ENCODE assay signal across 14 cellular contexts in the genomic region with DNA sequence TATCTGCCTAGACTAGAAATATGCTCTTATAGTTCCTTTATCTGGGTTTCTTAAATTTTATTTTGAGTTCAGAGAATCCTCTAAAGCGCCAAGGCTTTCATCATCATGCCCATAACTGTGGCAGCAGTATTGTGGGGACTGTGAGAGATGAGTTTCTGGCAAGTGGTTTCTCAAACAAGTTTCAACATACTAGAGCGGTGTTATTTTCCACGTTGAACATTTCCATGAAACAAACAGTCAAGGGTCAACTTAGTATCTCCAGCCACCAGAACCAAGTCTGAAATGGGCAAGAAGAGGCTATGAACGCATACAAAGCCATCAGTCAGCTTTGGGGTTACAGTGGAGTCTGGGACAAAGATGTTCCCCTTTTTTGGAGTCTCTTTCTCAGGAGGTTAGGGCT. TPM values are rescaled to one million over a fixed set of nuclear protein-coding genes. Genes with fewer than 3 reads are reported as not detected.
DNase-seq lines count a peak whose midpoint lies in the region; ATAC-seq and TF ChIP-seq lines count a peak whose summit lies in the region.
"Had no signal": no experiment of that assay in that cellular context is flagged by ENCODE, and none has a peak within 500 bp of the region (broad histone marks: within the 10 kb centered on the region; RNA-seq: fewer than 3 reads in every experiment).

No MANE protein-coding gene starts in this region.

- peaks cover 0 to 2% of the 10 kb centered on the region in 2 donors for H3K36me3 Mint-ChIP-seq in activated T-cell treated with anti-CD3 and anti-CD28 coated beads, Interleukin-2, amount 50 U/mL, for 72 hours (ENCODE audit: insufficient read depth in 2 of 2)
- H3K36me3 Mint-ChIP-seq in T-helper 2 cell treated with Interferon-gamma antibody and Interleukin-4, amounts not matched to agents 5 μg/mL and 100 μg/mL, for 36 hours (ENCODE audit: low read depth), result peaks cover 52% of the 10 kb centered on the region

- H3K27me3 Mint-ChIP-seq in activated T-cell treated with anti-CD3 and anti-CD28 coated beads, Interleukin-2, amount 50 U/mL, for 72 hours (ENCODE audit: low read depth), result no peaks in the 10 kb centered on the region
- H3K27me3 Mint-ChIP-seq in T-helper 2 cell treated with Interferon-gamma antibody and Interleukin-4, amounts not matched to agents 5 μg/mL and 100 μg/mL, for 36 hours (ENCODE audit: low read depth), result no peaks in the 10 kb centered on the region
- no peaks in the 10 kb centered on the region for H3K27me3 Mint-ChIP-seq in stimulated activated naive CD8-positive, alpha-beta T cell treated with anti-CD3 and anti-CD28 coated beads, Interleukin-15, amount 100 ng/mL, for 72 hours

- no peak overlapping the region for H3K4me3 ChIP-seq in fibroblast of villous mesenchyme (ENCODE audit: low read depth, low read length)
- H3K4me3 ChIP-seq: colonic mucosa, esophagus squamous epithelium, neural progenitor cell had no signal

- no peak for DNase-seq in activated T-cell treated with anti-CD3 and anti-CD28 coated beads, Interleukin-2, amount 50 U/mL, for 72 hours
- DNase-seq in activated T-cell treated with anti-CD3 and anti-CD28 coated beads, Interleukin-2, amount 50 U/mL, for 1 hour, result no peak
- DNase-seq in T-helper 2 cell treated with Interferon-gamma antibody and Interleukin-4, amounts not matched to agents 5 μg/mL and 100 μg/mL, for 36 hours (ENCODE audit: low spot score), result no peak
- peak; percentile 33 for DNase-seq in fibroblast of villous mesenchyme (ENCODE audit: low read depth)
- DNase-seq in stimulated activated naive CD8-positive, alpha-beta T cell treated with anti-CD3 and anti-CD28 coated beads, Interleukin-15, amount 100 ng/mL, for 72 hours, result peak in 1 of 2 donors; percentile 40
- DNase-seq in DMS153 treated with DMSO at 0.1 percent for 48 hours (lab: John Stamatoyannopoulos, UW; ENCODE audit: unreplicated experiment), result no peak
- DNase-seq: colonic mucosa, esophagus squamous epithelium, NCI-H1048, NCI-H2171 treated with DMSO at 0.1 percent for 48 hours, SW 1271 had no signal

- H3K9me3 Mint-ChIP-seq in activated T-cell treated with anti-CD3 and anti-CD28 coated beads, Interleukin-2, amount 50 U/mL, for 72 hours, result peaks cover 2 to 3% of the 10 kb centered on the region in 2 donors
- peaks cover 5% of the 10 kb centered on the region for H3K9me3 Mint-ChIP-seq in T-helper 2 cell treated with Interferon-gamma antibody and Interleukin-4, amounts not matched to agents 5 μg/mL and 100 μg/mL, for 36 hours
- peaks cover 0 to 5% of the 10 kb centered on the region in 2 donors for H3K9me3 Mint-ChIP-seq in stimulated activated naive CD8-positive, alpha-beta T cell treated with anti-CD3 and anti-CD28 coated beads, Interleukin-15, amount 100 ng/mL, for 72 hours
- H3K9me3 Mint-ChIP-seq: neural progenitor cell had no signal

- H3K27ac Mint-ChIP-seq in activated T-cell treated with anti-CD3 and anti-CD28 coated beads, Interleukin-2, amount 50 U/mL, for 72 hours, result peak overlapping the region; percentile 97
- peak overlapping the region; percentile 73 for H3K27ac Mint-ChIP-seq in T-helper 2 cell treated with Interferon-gamma antibody and Interleukin-4, amounts not matched to agents 5 μg/mL and 100 μg/mL, for 36 hours
- H3K27ac Mint-ChIP-seq in stimulated activated naive CD8-positive, alpha-beta T cell treated with anti-CD3 and anti-CD28 coated beads, Interleukin-15, amount 100 ng/mL, for 72 hours, result peak overlapping the region; percentile 97 to 98
- H3K27ac Mint-ChIP-seq: neural progenitor cell had no signal

- H3K4me1 Mint-ChIP-seq in activated T-cell treated with anti-CD3 and anti-CD28 coated beads, Interleukin-2, amount 50 U/mL, for 72 hours (ENCODE audit: low read depth), result peaks cover 100% of the 10 kb centered on the region
- peaks cover 75% of the 10 kb centered on the region for H3K4me1 Mint-ChIP-seq in T-helper 2 cell treated with Interferon-gamma antibody and Interleukin-4, amounts not matched to agents 5 μg/mL and 100 μg/mL, for 36 hours (ENCODE audit: low read depth)
- peaks cover 100% of the 10 kb centered on the region for H3K4me1 Mint-ChIP-seq in stimulated activated naive CD8-positive, alpha-beta T cell treated with anti-CD3 and anti-CD28 coated beads, Interleukin-15, amount 100 ng/mL, for 72 hours

- TF ChIP-seq CTCF in fibroblast of villous mesenchyme (IDR thresholded peaks at IDR 0.05; ENCODE audit: insufficient read depth, low read depth, low read length), result no peak

- ATAC-seq in activated T-cell treated with anti-CD3 and anti-CD28 coated beads, Interleukin-2, amount 50 U/mL, for 72 hours (replicated peaks in 1 of 2), result peak; percentile 35 to 56
- ATAC-seq in stimulated activated naive CD8-positive, alpha-beta T cell treated with anti-CD3 and anti-CD28 coated beads, Interleukin-15, amount 100 ng/mL, for 72 hours, result peak; percentile 62
- no peak for ATAC-seq in esophagus mucosa
- ATAC-seq in GM19463 (IDR thresholded peaks at IDR 0.05; ENCODE audit: unreplicated experiment), result no peak

- H3K4me3 Mint-ChIP-seq in activated T-cell treated with anti-CD3 and anti-CD28 coated beads, Interleukin-2, amount 50 U/mL, for 72 hours, result peak overlapping the region; percentile 83 to 85
- H3K4me3 Mint-ChIP-seq in T-helper 2 cell treated with Interferon-gamma antibody and Interleukin-4, amounts not matched to agents 5 μg/mL and 100 μg/mL, for 36 hours, result no peak overlapping the region
- peak overlapping the region; percentile 61 to 75 for H3K4me3 Mint-ChIP-seq in stimulated activated naive CD8-positive, alpha-beta T cell treated with anti-CD3 and anti-CD28 coated beads, Interleukin-15, amount 100 ng/mL, for 72 hours
- H3K4me3 Mint-ChIP-seq: neural progenitor cell had no signal

RNA-seq across cellular contexts. Expression of gene SERINC5, which starts 40.3 kb away (rescaled TPM):
- total RNA-seq in activated T-cell treated with anti-CD3 and anti-CD28 coated beads, Interleukin-2, amount 50 U/mL, for 72 hours, result 10 to 100 TPM; 41.1 to 48.3 TPM
- total RNA-seq in fibroblast of villous mesenchyme (13.8 and 15.5 TPM in 2 replicates), esophagus mucosa (71.3 TPM)

Comparison
In these comparisons a context has a peak if more than half of its experiments do, and no peak if none do; other contexts are left out.
1. ATAC-seq: peak in activated T-cell treated with anti-CD3 and anti-CD28 coated beads, Interleukin-2, amount 50 U/mL, for 72 hours (2 of 2) and stimulated activated naive CD8-positive, alpha-beta T cell treated with anti-CD3 and anti-CD28 coated beads, Interleukin-15, amount 100 ng/mL, for 72 hours (single experiment); none in esophagus mucosa (single experiment) and GM19463 (single experiment).
2. Peak in every context shown above with its lines, with median percentiles within 50 percentile points of each other: H3K27ac Mint-ChIP-seq.